In genomic region chr19:10037809-10038208, GRCh38 we compare ENCODE assay signal across 32 cellular contexts. TPM values are rescaled to one million over a fixed set of nuclear protein-coding genes. Genes with fewer than 3 reads are reported as not detected.
"Had no signal": no experiment of that assay in that cellular context is flagged by ENCODE, and none has a peak within 500 bp of the region (broad histone marks: within the 10 kb centered on the region; RNA-seq: fewer than 3 reads in every experiment).

No MANE protein-coding gene starts in this region.

- H3K4me1 ChIP-seq: esophagus squamous epithelium, heart right ventricle, lower lobe of right lung, spleen had no signal

- H3K9me3 Mint-ChIP-seq: natural killer cell treated with Interleukin-12 subunit alpha and Interleukin-12 subunit beta and Interleukin-15 and Interleukin-18, amount 100 ng/mL, for 72 hours had no signal

- H3K27ac Mint-ChIP-seq: activated naive CD8-positive, alpha-beta T cell; natural killer cell treated with Interleukin-12 subunit alpha and Interleukin-12 subunit beta and Interleukin-15 and Interleukin-18, amount 100 ng/mL, for 72 hours had no signal

- H3K4me3 ChIP-seq: esophagus squamous epithelium, heart right ventricle, lower lobe of right lung, spleen, tibial nerve had no signal

- ATAC-seq: activated CD4-positive, CD25-positive, alpha-beta regulatory T cell treated with anti-CD3 and anti-CD28 coated beads, Interleukin-2, amount 50 U/mL, for 24 hours; heart right ventricle; lower lobe of right lung; natural killer cell treated with Interleukin-12 subunit alpha and Interleukin-12 subunit beta and Interleukin-15 and Interleukin-18, amount 100 ng/mL, for 72 hours; right cardiac atrium had no signal

- H3K36me3 ChIP-seq: esophagus squamous epithelium, heart right ventricle, lower lobe of right lung, spleen, tibial nerve, WERI-Rb-1 had no signal

- FAIRE-seq: colon, endometrium, keratinocyte, TTC549 had no signal

- H3K36me3 Mint-ChIP-seq: activated naive CD8-positive, alpha-beta T cell; natural killer cell treated with Interleukin-12 subunit alpha and Interleukin-12 subunit beta and Interleukin-15 and Interleukin-18, amount 100 ng/mL, for 72 hours had no signal

- H3K27ac ChIP-seq: epithelial cell of prostate, esophagus squamous epithelium, heart right ventricle, lower lobe of right lung, spleen, WERI-Rb-1 had no signal

- DNase-seq: activated CD4-positive, alpha-beta T cell treated with anti-CD3 and anti-CD28 coated beads for 48 hours; activated CD4-positive, alpha-beta T cell treated with anti-CD3 and anti-CD28 coated beads, Interleukin-2, amount 50 U/mL, for 48 hours; activated CD8-positive, alpha-beta memory T cell treated with anti-CD3 and anti-CD28 coated beads for 24 hours; activated effector memory CD4-positive, alpha-beta T cell treated with Interleukin-2 at 50 U/mL for 16 hours; activated naive CD4-positive, alpha-beta T cell treated with Interleukin-2 at 50 U/mL for 16 hours; anterior cingulate cortex; effector CD8-positive, alpha-beta T cell; esophagus squamous epithelium; foreskin melanocyte; heart right ventricle; lower lobe of right lung; mesenchymal stem cell; right cardiac atrium; spleen; stimulated activated naive CD4-positive, alpha-beta T cell; T-helper 9 cell; WERI-Rb-1 had no signal

- H3K4me3 Mint-ChIP-seq: activated naive CD8-positive, alpha-beta T cell; natural killer cell treated with Interleukin-12 subunit alpha and Interleukin-12 subunit beta and Interleukin-15 and Interleukin-18, amount 100 ng/mL, for 72 hours had no signal

RNA-seq across cellular contexts. Expression of gene RDH8, which starts 24.5 kb away (rescaled TPM):
- total RNA-seq: dermis microvascular lymphatic vessel endothelial cell; esophagus squamous epithelium; glomerular endothelial cell; heart right ventricle; lower lobe of right lung; myocyte; natural killer cell treated with Interleukin-12 subunit alpha and Interleukin-12 subunit beta and Interleukin-15 and Interleukin-18, amount 100 ng/mL, for 72 hours; omental fat pad; right cardiac atrium; spleen; temporal lobe; tibial nerve; urinary bladder had no signal
- polyA plus RNA-seq: heart right ventricle, keratinocyte, right cardiac atrium, spleen, urinary bladder had no signal

RNA-seq across cellular contexts. Expression of gene COL5A3, which starts 27.5 kb away (rescaled TPM):
- total RNA-seq: natural killer cell treated with Interleukin-12 subunit alpha and Interleukin-12 subunit beta and Interleukin-15 and Interleukin-18, amount 100 ng/mL, for 72 hours had no signal
